9 cellular contexts compared by ENCODE assay signal in the genomic region with DNA sequence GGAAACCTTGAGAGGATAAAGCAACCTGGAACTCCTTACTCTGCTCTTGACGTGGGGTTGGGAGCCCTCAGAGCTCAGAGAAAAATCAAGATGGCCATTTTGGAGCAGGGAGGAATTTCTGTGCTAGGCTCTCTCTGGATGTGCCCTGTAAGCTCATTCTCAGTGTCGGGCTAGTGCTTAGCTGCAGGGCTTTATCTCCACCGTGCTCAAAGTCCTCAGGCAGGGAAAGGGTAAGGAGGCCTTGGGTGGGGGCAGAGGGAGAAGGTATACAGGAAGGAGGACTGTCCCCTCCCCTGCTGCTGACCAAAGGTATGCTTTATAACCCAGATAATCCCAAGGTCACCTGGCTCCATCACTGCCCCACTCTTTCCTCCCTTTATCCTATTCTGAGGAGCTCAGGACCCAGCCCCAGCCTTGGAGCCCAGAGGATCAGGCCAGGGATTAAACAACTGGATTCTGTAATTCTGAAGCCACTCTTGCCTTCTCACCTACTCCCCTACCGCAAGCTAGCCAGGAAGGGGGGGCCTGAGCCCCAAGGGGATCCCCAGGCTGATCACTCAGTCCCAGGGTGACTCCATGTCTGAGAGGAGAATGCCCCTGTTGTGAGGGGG. TPM values are rescaled to one million over a fixed set of nuclear protein-coding genes. Genes with fewer than 3 reads are reported as not detected.
A peak's percentile ranks its signal among the peaks of the same experiment; 100 is the strongest.
DNase-seq lines count a peak whose midpoint lies in the region; ATAC-seq and TF ChIP-seq lines count a peak whose summit lies in the region.
"Had no signal": no experiment of that assay in that cellular context is flagged by ENCODE, and none has a peak within 500 bp of the region (broad histone marks: within the 10 kb centered on the region; RNA-seq: fewer than 3 reads in every experiment).

No MANE protein-coding gene starts in this region.

- H3K9ac ChIP-seq in HUES6 (ENCODE audit: low read length) (peak overlapping the region; percentile 82), mammary epithelial cell (ENCODE audit: insufficient read depth, low read length) (peak overlapping the region; percentile 53)

- H3K4me1 Mint-ChIP-seq in mesothelial cell of epicardium = peaks cover 18% of the 10 kb centered on the region

- intact Hi-C loops in mammary epithelial cell (cut with micrococcal nuclease) = no loop called here

- H3K27me3 Mint-ChIP-seq in mesothelial cell of epicardium (ENCODE audit: low read depth) = no peaks in the 10 kb centered on the region

- peak overlapping the region; percentile 91 for H3K4me3 ChIP-seq in HUES6 (ENCODE audit: low read depth, low read length)
- peak overlapping the region; percentile 73 to 84 (median 75) for H3K4me3 ChIP-seq in mammary epithelial cell (replicated peaks in 1 of 3; ENCODE audit: insufficient read depth in 1 of 3, low read depth in 2 of 3, low read length in 3 of 3)

- no peak for TF ChIP-seq CTCF in 22Rv1 (IDR thresholded peaks at IDR 0.05)
- TF ChIP-seq CTCF in mammary epithelial cell (conservative IDR thresholded peaks at IDR 0.05 in 1 of 2, IDR thresholded peaks at IDR 0.05 in 1 of 2; ENCODE audit: extremely low read depth in 1 of 2, insufficient read depth in 1 of 2, low read depth in 1 of 2, low read length in 2 of 2) = no peak
- TF ChIP-seq CTCF in mesothelial cell of epicardium (IDR thresholded peaks at IDR 0.05; ENCODE audit: unreplicated experiment) = no peak

- H3K27me3 ChIP-seq in HUES6 (ENCODE audit: control insufficient read depth, insufficient read depth, low read length) (no peaks in the 10 kb centered on the region), mammary epithelial cell (ENCODE audit: insufficient read depth, low read length) (no peaks in the 10 kb centered on the region)

- no peak for DNase-seq in mammary epithelial cell
- peak in 1 of 2 experiments; percentile 34 for DNase-seq in mesothelial cell of epicardium (ENCODE audit: low spot score in 2 of 2, unreplicated experiment in 2 of 2)
- DNase-seq in dedifferentiated amniotic fluid mesenchymal stem cell (ENCODE audit: extremely low spot score) = no peak
- DNase-seq in cerebellar cortex (ENCODE audit: low spot score) = no peak
- DNase-seq: NCI-H1417 treated with DMSO at 0.1 percent for 48 hours had no signal

- ATAC-seq in HG02938 (IDR thresholded peaks at IDR 0.05; ENCODE audit: unreplicated experiment) = no peak
- no peak for ATAC-seq in HG02970 (IDR thresholded peaks at IDR 0.05; ENCODE audit: low FRiP score, unreplicated experiment)

- H2AFZ ChIP-seq in mammary epithelial cell (ENCODE audit: low read depth, low read length) = peak overlapping the region; percentile 85

- WGBS in mammary epithelial cell (ENCODE audit: low coverage, missing lambda C conversion rate) = 3% methylated on average over 3 of the region's 4 CpGs

- H3K36me3 ChIP-seq in HUES6 (ENCODE audit: control insufficient read depth, insufficient read depth, low read length) = peaks cover 30% of the 10 kb centered on the region
- peaks cover 7% of the 10 kb centered on the region for H3K36me3 ChIP-seq in mammary epithelial cell (ENCODE audit: insufficient read depth, low read length)

- peaks cover 6% of the 10 kb centered on the region for H3K36me3 Mint-ChIP-seq in mesothelial cell of epicardium

- H3K27ac ChIP-seq in 22Rv1 = peak overlapping the region; percentile 71; the same call in 1 of the 2 replicates
- H3K27ac ChIP-seq in HUES6 (ENCODE audit: low read depth, low read length) = no peak overlapping the region
- no peak overlapping the region for H3K27ac ChIP-seq in mammary epithelial cell (ENCODE audit: insufficient read depth, low read depth, low read length)

- dilution Hi-C loops in mammary epithelial cell (cut with HindIII; ENCODE audit: low sequenced_read_pairs) = no loop called here

- no TSS peak for BruUV-seq in mammary epithelial cell (replicated peaks; lab: Mats Ljungman, UMichigan)

- H3K9me3 Mint-ChIP-seq in mesothelial cell of epicardium = no peaks in the 10 kb centered on the region

- H4K20me1 ChIP-seq in mammary epithelial cell (ENCODE audit: insufficient read depth, low read length) = no peaks in the 10 kb centered on the region

- CTCF ChIA-PET in mammary epithelial cell (lab: Charles Lee; ENCODE audit: low non-redundant PET) = interaction anchor here (0.8 kb wide), 1 partner anchor 42 kb away, joined by 5 read pairs; no protein-coding TSS in a partner anchor

- H3K4me1 ChIP-seq in HUES6 (ENCODE audit: control insufficient read depth, insufficient read depth, low read length) (peaks cover 23% of the 10 kb centered on the region), mammary epithelial cell (ENCODE audit: insufficient read depth, low read length) (peaks cover 15% of the 10 kb centered on the region)

- H3K27ac Mint-ChIP-seq in mesothelial cell of epicardium = peak overlapping the region; percentile 76

- H3K79me2 ChIP-seq in mammary epithelial cell (ENCODE audit: insufficient read depth, low read length) = peaks cover 8% of the 10 kb centered on the region

- H3K4me2 ChIP-seq in mammary epithelial cell (ENCODE audit: insufficient read depth, low read depth, low read length) = peak overlapping the region; percentile 96

- in situ Hi-C loops in mammary epithelial cell (cut with MboI; ENCODE audit: low sequenced_read_pairs in 2 of 2) = no loop called here

- H3K4me3 Mint-ChIP-seq in mesothelial cell of epicardium = peak overlapping the region; percentile 73

- H3K9me3 ChIP-seq in HUES6 (ENCODE audit: control insufficient read depth, insufficient read depth, low read depth, low read length) = no peaks in the 10 kb centered on the region
- no peaks in the 10 kb centered on the region for H3K9me3 ChIP-seq in mammary epithelial cell (replicated peaks; ENCODE audit: insufficient read depth, low read length)

RNA-seq across cellular contexts. Expression of a gene that starts 1.1 kb away (rescaled TPM):
- total RNA-seq in mammary epithelial cell (10 to 100 TPM; 12.2 to 14.3 TPM), mesothelial cell of epicardium (14.9 to 17.3 TPM (median 15.0 TPM) in 3 replicates)
- 14.1 TPM for polyA plus RNA-seq in mammary epithelial cell
- 12.0 TPM for polyA minus RNA-seq in mammary epithelial cell

RNA-seq across cellular contexts. Expression of a gene that starts 8.6 kb away (rescaled TPM):
- total RNA-seq in mammary epithelial cell (10 to 100 TPM in 1 of 2 donors, 1 to 10 TPM in 1; 4.3 to 10.1 TPM), mesothelial cell of epicardium (5.1 to 5.6 TPM (median 5.4 TPM) in 3 replicates)
- polyA plus RNA-seq in mammary epithelial cell = 8.7 TPM
- polyA minus RNA-seq in mammary epithelial cell = 0.47 TPM

RNA-seq across cellular contexts. Expression of a gene that starts 48.1 kb away (rescaled TPM):
- total RNA-seq in mammary epithelial cell (10 to 100 TPM; 44.2 to 81.9 TPM), mesothelial cell of epicardium (67.5 to 71.2 TPM (median 69.8 TPM) in 3 replicates)
- polyA plus RNA-seq in mammary epithelial cell = 57.8 TPM
- 152 TPM for polyA minus RNA-seq in mammary epithelial cell

RNA-seq across cellular contexts. Expression of a gene that starts 58.0 kb away (rescaled TPM):
- 10 to 100 TPM; 10.2 to 15.6 TPM for total RNA-seq in mammary epithelial cell
- polyA plus RNA-seq in mammary epithelial cell = 5.8 TPM
- 8.3 TPM for polyA minus RNA-seq in mammary epithelial cell
- total RNA-seq in mesothelial cell of epicardium = 8.8 to 10.0 TPM (median 9.3 TPM) in 3 replicates

RNA-seq across cellular contexts. Expression of a gene that starts 58.1 kb away (rescaled TPM):
- total RNA-seq in mammary epithelial cell (100 to 1,000 TPM; 103 to 123 TPM), mesothelial cell of epicardium (77.3 to 82.8 TPM (median 82.4 TPM) in 3 replicates)
- 79.1 TPM for polyA plus RNA-seq in mammary epithelial cell
- 171 TPM for polyA minus RNA-seq in mammary epithelial cell
